In the genomic region with DNA sequence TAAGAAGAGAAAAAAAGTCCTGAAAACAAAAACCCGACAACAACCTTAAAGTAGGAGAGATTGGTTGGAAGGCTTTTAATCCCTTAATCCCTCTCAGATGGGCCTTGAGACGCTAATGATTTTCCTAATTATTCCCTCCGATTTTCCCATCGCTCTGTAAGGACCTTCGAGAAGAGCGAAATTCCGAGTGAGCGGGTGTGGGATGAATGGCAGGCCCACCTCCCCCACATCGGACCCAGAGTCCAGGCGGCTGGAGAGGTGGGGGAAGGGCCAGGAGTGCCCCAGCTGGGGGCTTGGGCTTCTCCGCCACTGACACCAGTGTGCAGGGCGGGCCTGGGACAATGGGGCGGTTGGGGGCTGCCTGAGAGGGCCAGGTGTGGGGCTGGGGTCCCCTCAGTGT, we compare ENCODE assay signal across 21 cellular contexts. TPM values are rescaled to one million over a fixed set of nuclear protein-coding genes. Genes with fewer than 3 reads are reported as not detected.
DNase-seq lines count a peak whose midpoint lies in the region; ATAC-seq lines count a peak whose summit lies in the region.
"Had no signal": no experiment of that assay in that cellular context is flagged by ENCODE, and none has a peak within 500 bp of the region (broad histone marks: within the 10 kb centered on the region; RNA-seq: fewer than 3 reads in every experiment).

No MANE protein-coding gene starts in this region.

- no peaks in the 10 kb centered on the region for H3K36me3 ChIP-seq in HUES64 (ENCODE audit: insufficient read depth, low read length)
- H3K36me3 ChIP-seq in mesodermal cell (ENCODE audit: control insufficient read depth, insufficient read depth, low read length) = no peaks in the 10 kb centered on the region
- H3K36me3 ChIP-seq in effector memory CD4-positive, alpha-beta T cell (ENCODE audit: control insufficient read depth, insufficient read depth, low read length) = no peaks in the 10 kb centered on the region
- H3K36me3 ChIP-seq: MG63, SJSA1 had no signal

- H3K27me3 ChIP-seq in HUES64 (ENCODE audit: insufficient read depth, low read length) = peaks cover 55% of the 10 kb centered on the region
- no peaks in the 10 kb centered on the region for H3K27me3 ChIP-seq in effector memory CD4-positive, alpha-beta T cell (replicated peaks; ENCODE audit: control insufficient read depth, insufficient read depth, low read length, poor library complexity, severe bottlenecking)
- H3K27me3 ChIP-seq: MG63 had no signal

- H3K4me3 Mint-ChIP-seq in stimulated activated memory B cell treated with anti-CD40 and anti-IgM and Interleukin-4, amounts not matched to agents 10 μg/mL and 1 μg/mL and 100 μg/mL, for 72 hours = no peak overlapping the region

- no peaks in the 10 kb centered on the region for H3K9me3 Mint-ChIP-seq in stimulated activated memory B cell treated with anti-CD40 and anti-IgM and Interleukin-4, amounts not matched to agents 10 μg/mL and 1 μg/mL and 100 μg/mL, for 72 hours

- H3K4me3 ChIP-seq in HUES64 (ENCODE audit: low read length) = no peak overlapping the region
- no peak overlapping the region for H3K4me3 ChIP-seq in mesodermal cell (ENCODE audit: extremely low read depth, insufficient read depth, low read length, poor library complexity, severe bottlenecking)
- H3K4me3 ChIP-seq in effector memory CD4-positive, alpha-beta T cell (ENCODE audit: insufficient read depth, low read depth, low read length, poor library complexity, severe bottlenecking) = no peak overlapping the region
- H3K4me3 ChIP-seq: MG63, SJSA1 had no signal

- no peak overlapping the region for H3K27ac Mint-ChIP-seq in stimulated activated memory B cell treated with anti-CD40 and anti-IgM and Interleukin-4, amounts not matched to agents 10 μg/mL and 1 μg/mL and 100 μg/mL, for 72 hours

- DNase-seq in caudate nucleus (lab: John Stamatoyannopoulos, UW) = no peak
- no peak for DNase-seq in effector memory CD4-positive, alpha-beta T cell
- no peak for DNase-seq in NCI-H526 treated with DMSO at 0.1 percent for 48 hours (lab: John Stamatoyannopoulos, UW)
- DNase-seq in NCI-H2196 (lab: John Stamatoyannopoulos, UW; ENCODE audit: unreplicated experiment) = no peak
- DNase-seq: ACHN, AML-193, COR-L47, DMS53, MG63, NCI-H1092, NCI-H146, NCI-H2081 treated with DMSO at 0.1 percent for 48 hours, NCI-H2227 treated with DMSO at 0.1 percent for 48 hours, NCI-H69, PC-3, SW 1271 had no signal

- H3K27me3 Mint-ChIP-seq in stimulated activated memory B cell treated with anti-CD40 and anti-IgM and Interleukin-4, amounts not matched to agents 10 μg/mL and 1 μg/mL and 100 μg/mL, for 72 hours = peaks cover 60% of the 10 kb centered on the region

- H3K27ac ChIP-seq in HUES64 (ENCODE audit: low read depth, low read length) (peak overlapping the region; percentile 10; the same call in 1 of the 2 replicates), caudate nucleus (ENCODE audit: low read depth, low read length) (peak overlapping the region; percentile 98), mesodermal cell (ENCODE audit: low read depth, low read length, severe bottlenecking) (peak overlapping the region; percentile 16)
- H3K27ac ChIP-seq in effector memory CD4-positive, alpha-beta T cell (ENCODE audit: insufficient read depth, low read length, poor library complexity, severe bottlenecking) = no peak overlapping the region
- H3K27ac ChIP-seq: RWPE1, SJSA1 had no signal

- no peak overlapping the region for H3K9ac ChIP-seq in HUES64 (ENCODE audit: low read depth, low read length)

- H3K9me3 ChIP-seq in HUES64 (ENCODE audit: insufficient read depth, low read depth, low read length) (no peaks in the 10 kb centered on the region), mesodermal cell (ENCODE audit: control insufficient read depth, low read length) (no peaks in the 10 kb centered on the region)
- no peaks in the 10 kb centered on the region for H3K9me3 ChIP-seq in effector memory CD4-positive, alpha-beta T cell (ENCODE audit: control insufficient read depth, low read length)
- H3K9me3 ChIP-seq: MG63, SJSA1 had no signal

- 34% methylated on average over 10 of the region's 13 CpGs for WGBS in HUES64
- 46 to 49% methylated on average over 4 to 5 of the region's 13 CpGs for WGBS in mesodermal cell (ENCODE audit: insufficient coverage in 2 of 2), 2 experiments

- no peaks in the 10 kb centered on the region for H3K36me3 Mint-ChIP-seq in stimulated activated memory B cell treated with anti-CD40 and anti-IgM and Interleukin-4, amounts not matched to agents 10 μg/mL and 1 μg/mL and 100 μg/mL, for 72 hours

- H3K4me1 ChIP-seq in HUES64 (ENCODE audit: insufficient read depth, low read length) (peaks cover 42% of the 10 kb centered on the region), mesodermal cell (ENCODE audit: control insufficient read depth, insufficient read depth, low read length, poor library complexity, severe bottlenecking) (peaks cover 33% of the 10 kb centered on the region)
- no peaks in the 10 kb centered on the region for H3K4me1 ChIP-seq in effector memory CD4-positive, alpha-beta T cell (ENCODE audit: control insufficient read depth, insufficient read depth, low read length, poor library complexity, severe bottlenecking)
- H3K4me1 ChIP-seq: SJSA1 had no signal

- peaks cover 9% of the 10 kb centered on the region for H3K4me1 Mint-ChIP-seq in stimulated activated memory B cell treated with anti-CD40 and anti-IgM and Interleukin-4, amounts not matched to agents 10 μg/mL and 1 μg/mL and 100 μg/mL, for 72 hours

- ATAC-seq in stimulated activated memory B cell treated with anti-CD40 and anti-IgM and Interleukin-4, amounts not matched to agents 10 μg/mL and 1 μg/mL and 100 μg/mL, for 72 hours = no peak
- ATAC-seq: PC-3 had no signal

RNA-seq across cellular contexts. Expression of gene RHBG, which starts 23.4 kb away (rescaled TPM):
- 0.35 TPM for polyA plus RNA-seq in HUES64 (2013, experiment 1 of 2)
- 0.70 TPM for polyA plus RNA-seq in HUES64 (2013, experiment 2 of 2)
- 0.44 TPM for polyA plus RNA-seq in mesodermal cell (2013, experiment 1 of 2)
- 0.76 TPM for polyA plus RNA-seq in mesodermal cell (2013, experiment 2 of 2)

RNA-seq across cellular contexts. Expression of gene TSACC, which starts 54.1 kb away (rescaled TPM):
- 2.0 TPM for polyA plus RNA-seq in HUES64 (2013, experiment 1 of 2)
- 2.3 TPM for polyA plus RNA-seq in HUES64 (2013, experiment 2 of 2)
- polyA plus RNA-seq in mesodermal cell (2013, experiment 1 of 2) = not detected
- polyA plus RNA-seq in mesodermal cell (2013, experiment 2 of 2) = not detected

RNA-seq across cellular contexts. Expression of gene CCT3, which starts 54.3 kb away (rescaled TPM):
- polyA plus RNA-seq in HUES64 (2013, experiment 1 of 2) = 366 TPM
- 331 TPM for polyA plus RNA-seq in HUES64 (2013, experiment 2 of 2)
- 308 TPM for polyA plus RNA-seq in mesodermal cell (2013, experiment 1 of 2)
- polyA plus RNA-seq in mesodermal cell (2013, experiment 2 of 2) = 292 TPM
